8 cellular contexts compared by ENCODE assay signal in the genomic region with DNA sequence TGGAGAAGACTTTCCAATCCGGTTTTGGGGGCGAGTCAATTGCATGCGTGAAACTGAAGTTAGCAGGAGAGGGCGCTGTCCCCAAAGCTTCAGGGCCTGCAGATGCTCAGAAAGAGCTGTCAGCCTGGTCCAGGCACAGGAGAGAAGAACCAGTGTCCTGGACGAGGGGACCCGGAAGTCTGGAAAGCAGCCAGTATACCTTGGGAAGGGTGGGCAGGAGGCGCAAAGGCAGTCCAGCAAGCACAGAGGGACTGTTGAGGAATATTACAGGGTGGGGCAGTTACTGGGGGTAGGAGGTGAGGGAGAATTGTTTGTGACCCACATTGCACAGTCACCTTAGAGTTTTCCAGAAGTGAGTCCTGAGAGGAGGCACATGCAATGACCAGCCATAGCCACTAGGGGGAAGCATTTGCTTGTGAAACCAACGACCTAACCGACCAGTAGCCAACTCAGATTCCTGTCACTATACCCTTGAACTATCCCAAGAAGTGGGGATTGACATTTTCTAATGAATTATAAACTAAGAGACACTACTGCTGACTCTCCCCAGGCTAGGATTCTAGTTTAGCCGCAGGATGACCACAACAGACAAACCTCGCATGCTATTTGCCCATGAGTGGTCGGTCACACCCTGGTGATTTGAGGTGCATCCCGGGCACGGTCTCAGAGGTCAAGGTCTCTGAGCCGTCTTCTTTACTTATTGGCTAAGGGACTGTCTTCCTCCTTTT.
A peak's percentile ranks its signal among the peaks of the same experiment; 100 is the strongest.
DNase-seq lines count a peak whose midpoint lies in the region; FAIRE-seq and TF ChIP-seq lines count a peak whose summit lies in the region.

No MANE protein-coding gene starts in this region.

- H3K4me2 ChIP-seq in GM23248 (ENCODE audit: unreplicated experiment) (no peak overlapping the region), KMS-11 (no peak overlapping the region), trophoblast cell (ENCODE audit: low read length) (peak overlapping the region; percentile 57)

- H4K8ac ChIP-seq in trophoblast cell (ENCODE audit: low read depth, low read length), result no peak overlapping the region

- no peak overlapping the region for H3K14ac ChIP-seq in trophoblast cell (ENCODE audit: low read length)

- no peak overlapping the region for H2BK5ac ChIP-seq in trophoblast cell (ENCODE audit: low read depth, low read length, poor library complexity)

- POLR2A ChIA-PET in RWPE1 (lab: Yijun Ruan, JAX; ENCODE audit: low non-redundant PET), result no interaction called here

- TF ChIP-seq CTCF in KMS-11 (conservative IDR thresholded peaks at IDR 0.05; ENCODE audit: low read depth, low read length) (peak; percentile 90), RWPE1 (conservative IDR thresholded peaks at IDR 0.05; ENCODE audit: low read depth) (peak; percentile 88)

- H3K79me1 ChIP-seq in trophoblast cell (ENCODE audit: low read length), result no peaks in the 10 kb centered on the region

- 45 to 47% methylated on average over 15 of the region's 15 CpGs for WGBS in GM23248 (ENCODE audit: low coverage in 1 of 2, low lambda C conversion rate in 2 of 2, missing lambda C conversion rate in 2 of 2), 2 experiments
- WGBS in trophoblast cell (ENCODE audit: extremely low coverage, insufficient coverage, insufficient read length), result no CpG with 5 or more reads among the region's 15 CpGs

- no peak overlapping the region for H3K4ac ChIP-seq in trophoblast cell (ENCODE audit: low read depth, low read length)

- H4K12ac ChIP-seq in trophoblast cell (ENCODE audit: low read depth, low read length), result no peak overlapping the region

- H2AFZ ChIP-seq in GM23248 (peak overlapping the region; percentile 11; the same call in 1 of the 2 replicates), KMS-11 (ENCODE audit: low read depth) (no peak overlapping the region; the same call in 1 of the 2 replicates), trophoblast cell (ENCODE audit: insufficient read depth, low read length, poor library complexity) (no peak overlapping the region)

- no peaks in the 10 kb centered on the region for H3F3A ChIP-seq in GM23248 (ENCODE audit: insufficient read depth)

- H3K79me2 ChIP-seq in GM23248 (ENCODE audit: insufficient read depth) (no peaks in the 10 kb centered on the region), KMS-11 (ENCODE audit: insufficient read depth, low read depth) (no peaks in the 10 kb centered on the region), trophoblast cell (ENCODE audit: control insufficient read depth, insufficient read depth, low read length, poor library complexity) (no peaks in the 10 kb centered on the region)

- no peak overlapping the region for H2BK12ac ChIP-seq in trophoblast cell (ENCODE audit: low read length)

- H3K4me1 ChIP-seq in GM23248 (ENCODE audit: insufficient read depth), result no peaks in the 10 kb centered on the region
- H3K4me1 ChIP-seq in KMS-11 (ENCODE audit: low read depth, poor library complexity, severe bottlenecking), result no peaks in the 10 kb centered on the region
- H3K4me1 ChIP-seq in trophoblast cell (ENCODE audit: control insufficient read depth in 1 of 2, insufficient read depth in 2 of 2, low read length in 2 of 2), result no peaks in the 10 kb centered on the region

- no peak overlapping the region for H2AK5ac ChIP-seq in trophoblast cell (ENCODE audit: low read length)

- H3K18ac ChIP-seq in trophoblast cell (ENCODE audit: low read length), result no peak overlapping the region

- FAIRE-seq in urothelium cell line (lab: Jason Lieb, UNC), result peak; percentile 84

- H4K20me1 ChIP-seq in GM23248 (ENCODE audit: insufficient read depth) (no peaks in the 10 kb centered on the region), KMS-11 (ENCODE audit: insufficient read depth) (no peaks in the 10 kb centered on the region)

- H3K23ac ChIP-seq in trophoblast cell (ENCODE audit: low read length), result no peak overlapping the region

- no peak overlapping the region for H4K91ac ChIP-seq in trophoblast cell (ENCODE audit: low read depth, low read length)

- H3K9me3 ChIP-seq in GM23248 (ENCODE audit: low read depth) (no peaks in the 10 kb centered on the region), trophoblast cell (ENCODE audit: insufficient read depth, low read depth, low read length) (no peaks in the 10 kb centered on the region)

- H3K4me3 ChIP-seq in GM23248 (no peak overlapping the region), KMS-11 (IDR thresholded peaks at IDR 0.05; ENCODE audit: insufficient read depth, low read depth, low read length) (no peak overlapping the region), trophoblast cell (ENCODE audit: low read depth, low read length) (peak overlapping the region; percentile 18)

- H3K9ac ChIP-seq in GM23248 (no peak overlapping the region), KMS-11 (no peak overlapping the region), trophoblast cell (ENCODE audit: low read length) (no peak overlapping the region)

- in situ Hi-C loops in GM23248 (cut with MboI), result no loop called here

- no peak overlapping the region for H2BK120ac ChIP-seq in trophoblast cell (ENCODE audit: insufficient read depth, low read length, poor library complexity)

- CTCF ChIA-PET in RWPE1 (lab: Yijun Ruan, JAX), result interaction anchor here (0.5 to 1.4 kb wide), 7 partner anchors 12 to 1388 kb away, joined by 3 to 7 read pairs (median 3); no protein-coding TSS in a partner anchor

- H3K27me3 ChIP-seq in GM23248 (replicated peaks; ENCODE audit: insufficient read depth) (no peaks in the 10 kb centered on the region), KMS-11 (ENCODE audit: insufficient read depth, low read depth) (no peaks in the 10 kb centered on the region), trophoblast cell (ENCODE audit: insufficient read depth, low read length) (no peaks in the 10 kb centered on the region)

- H3K36me3 ChIP-seq in GM23248 (ENCODE audit: low read depth) (no peaks in the 10 kb centered on the region), KMS-11 (ENCODE audit: insufficient read depth) (no peaks in the 10 kb centered on the region), trophoblast cell (ENCODE audit: control insufficient read depth in 1 of 2, insufficient read depth in 2 of 2, low read length in 2 of 2) (no peaks in the 10 kb centered on the region)

- H3K9me2 ChIP-seq in GM23248 (ENCODE audit: insufficient read depth), result no peaks in the 10 kb centered on the region

- H3K27ac ChIP-seq in GM23248 (no peak overlapping the region), KMS-11 (no peak overlapping the region), RWPE1 (no peak overlapping the region), trophoblast cell (ENCODE audit: low read depth, low read length) (peak overlapping the region; percentile 20)

- DNase-seq in GM03348 (ENCODE audit: low spot score) (peak; percentile 82), GM23248 (peak; percentile 73), RWPE1 (ENCODE audit: low spot score) (peak; percentile 51), glomerular visceral epithelial cell (ENCODE audit: extremely low spot score) (peak; percentile 74), trophoblast cell (peak; percentile 64 to 86), urothelium cell line (ENCODE audit: low spot score) (peak; percentile 75)
- peak; percentile 33 for DNase-seq in activated gamma-delta T cell treated with anti-CD3 and anti-CD28 coated beads, Interleukin-2, amount 50 U/mL, for 16 hours (ENCODE audit: low read depth)
